In the genomic region with DNA sequence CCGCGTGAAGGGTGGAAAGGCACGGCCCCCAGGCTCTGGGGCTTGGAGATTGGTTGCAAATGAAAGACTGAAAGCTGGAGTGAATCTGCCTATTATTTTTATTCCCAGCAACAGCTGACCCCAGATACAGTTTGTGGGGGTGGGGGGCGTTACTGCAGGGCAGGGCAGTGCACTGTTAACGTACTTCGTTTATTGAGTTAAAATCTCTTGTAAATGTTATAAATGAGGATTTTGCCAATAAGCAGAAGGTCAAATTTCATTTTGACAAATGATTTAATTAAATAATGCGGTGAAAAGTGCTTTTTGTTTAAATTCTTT, we compare ENCODE assay signal across 8 cellular contexts.
DNase-seq lines count a peak whose midpoint lies in the region; ATAC-seq lines count a peak whose summit lies in the region.

No MANE protein-coding gene starts in this region.

- H3K27ac ChIP-seq in HUES48 (ENCODE audit: low read depth, low read length) = peak overlapping the region; percentile 99

- peaks cover 3% of the 10 kb centered on the region; the same call in 1 of the 2 replicates for H3K4me1 ChIP-seq in HUES48 (ENCODE audit: control insufficient read depth, insufficient read depth, low read length)

- ATAC-seq in stimulated activated naive CD8-positive, alpha-beta T cell treated with anti-CD3 and anti-CD28 coated beads, Interleukin-15, amount 100 ng/mL, for 72 hours = no peak
- ATAC-seq in GM21447 (IDR thresholded peaks at IDR 0.05; ENCODE audit: unreplicated experiment) (no peak), GM18498 (IDR thresholded peaks at IDR 0.05; ENCODE audit: unreplicated experiment) (no peak)

- peaks cover 37% of the 10 kb centered on the region for H3K4me1 Mint-ChIP-seq in activated naive CD8-positive, alpha-beta T cell (ENCODE audit: low read depth)
- peaks cover 49% of the 10 kb centered on the region for H3K4me1 Mint-ChIP-seq in stimulated activated naive CD8-positive, alpha-beta T cell treated with anti-CD3 and anti-CD28 coated beads, Interleukin-15, amount 100 ng/mL, for 72 hours

- peak overlapping the region; percentile 80 for H3K4me3 ChIP-seq in HUES48 (ENCODE audit: low read depth, low read length)
- H3K4me3 ChIP-seq in iPS-18c (ENCODE audit: insufficient read depth, low read depth, low read length) = peak overlapping the region; percentile 81

- H3K9me3 ChIP-seq in HUES48 (ENCODE audit: control insufficient read depth, insufficient read depth, low read length) (no peaks in the 10 kb centered on the region), iPS-18c (ENCODE audit: control insufficient read depth, insufficient read depth, low read length) (no peaks in the 10 kb centered on the region)

- H3K36me3 ChIP-seq in HUES48 (ENCODE audit: control insufficient read depth, insufficient read depth, low read length) = no peaks in the 10 kb centered on the region; the same call in 1 of the 2 replicates

- peak overlapping the region; percentile 94 for H3K4me3 Mint-ChIP-seq in activated naive CD8-positive, alpha-beta T cell
- peak overlapping the region; percentile 96 to 97 for H3K4me3 Mint-ChIP-seq in stimulated activated naive CD8-positive, alpha-beta T cell treated with anti-CD3 and anti-CD28 coated beads, Interleukin-15, amount 100 ng/mL, for 72 hours

- no peaks in the 10 kb centered on the region for H3K9me3 Mint-ChIP-seq in activated naive CD8-positive, alpha-beta T cell (ENCODE audit: low read depth)
- peaks cover 0 to 8% of the 10 kb centered on the region in 2 donors for H3K9me3 Mint-ChIP-seq in stimulated activated naive CD8-positive, alpha-beta T cell treated with anti-CD3 and anti-CD28 coated beads, Interleukin-15, amount 100 ng/mL, for 72 hours

- H3K9ac ChIP-seq in HUES48 (ENCODE audit: low read depth, low read length) = peak overlapping the region; percentile 90

- DNase-seq in stimulated activated naive CD8-positive, alpha-beta T cell treated with anti-CD3 and anti-CD28 coated beads, Interleukin-15, amount 100 ng/mL, for 72 hours = no peak
- DNase-seq in NCI-H2081 (lab: John Stamatoyannopoulos, UW) (no peak), AML-193 (lab: John Stamatoyannopoulos, UW) (no peak)

- peaks cover 2% of the 10 kb centered on the region for H3K36me3 Mint-ChIP-seq in activated naive CD8-positive, alpha-beta T cell

- H3K27me3 Mint-ChIP-seq in activated naive CD8-positive, alpha-beta T cell = no peaks in the 10 kb centered on the region
- H3K27me3 Mint-ChIP-seq in stimulated activated naive CD8-positive, alpha-beta T cell treated with anti-CD3 and anti-CD28 coated beads, Interleukin-15, amount 100 ng/mL, for 72 hours = no peaks in the 10 kb centered on the region

- H3K27me3 ChIP-seq in HUES48 (ENCODE audit: control insufficient read depth, insufficient read depth, low read length) = no peaks in the 10 kb centered on the region

- peak overlapping the region; percentile 96 for H3K27ac Mint-ChIP-seq in activated naive CD8-positive, alpha-beta T cell
- H3K27ac Mint-ChIP-seq in stimulated activated naive CD8-positive, alpha-beta T cell treated with anti-CD3 and anti-CD28 coated beads, Interleukin-15, amount 100 ng/mL, for 72 hours = peak overlapping the region; percentile 99
